In the genomic region with DNA sequence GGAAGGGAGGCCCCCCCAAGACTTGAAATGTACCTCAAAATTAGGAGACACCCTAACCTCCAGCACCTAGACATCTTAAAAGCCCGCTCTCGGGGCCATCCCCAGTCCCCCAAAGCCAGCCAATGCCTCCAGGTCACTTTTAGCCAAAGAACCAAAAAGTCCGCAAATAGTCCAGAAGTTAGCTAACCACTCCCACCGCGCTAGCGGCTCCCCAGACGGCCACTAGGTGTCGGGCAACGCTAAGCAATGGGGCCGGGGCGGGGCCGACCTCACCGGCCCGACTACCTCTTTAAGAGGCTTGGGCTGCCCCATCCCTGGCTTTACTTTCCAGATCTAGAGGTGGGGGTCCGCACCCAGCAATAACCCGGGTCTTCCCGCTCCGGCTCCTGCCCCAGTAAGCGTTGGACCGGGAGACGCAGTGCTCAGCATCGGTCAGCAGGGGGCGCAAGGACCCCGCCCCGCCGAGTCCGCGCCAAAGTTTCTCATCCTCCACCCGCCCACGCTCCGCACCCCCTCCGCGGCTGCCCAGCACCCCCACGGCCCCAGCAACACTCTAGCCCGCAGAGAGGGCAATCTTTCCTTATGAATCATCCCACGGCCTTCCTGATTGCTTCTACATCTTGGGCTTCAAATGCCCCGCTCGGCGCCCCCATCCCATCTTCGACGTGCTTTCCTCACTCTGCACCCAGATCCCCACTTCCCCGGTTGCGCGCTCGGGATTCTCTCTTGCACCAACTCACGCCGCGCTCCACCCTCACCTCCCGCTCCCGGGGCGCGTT, we compare ENCODE assay signal across 8 cellular contexts. TPM values are rescaled to one million over a fixed set of nuclear protein-coding genes. Genes with fewer than 3 reads are reported as not detected.
A peak's percentile ranks its signal among the peaks of the same experiment; 100 is the strongest.
DNase-seq lines count a peak whose midpoint lies in the region; ATAC-seq and TF ChIP-seq lines count a peak whose summit lies in the region.

No MANE protein-coding gene starts in this region.

- peak overlapping the region; percentile 71 for H3K4me3 Mint-ChIP-seq in activated T-cell treated with anti-CD3 and anti-CD28 coated beads, Interleukin-2, amount 50 U/mL, for 24 hours

- peaks cover 23% of the 10 kb centered on the region for H3K4me1 Mint-ChIP-seq in activated T-cell treated with anti-CD3 and anti-CD28 coated beads, Interleukin-2, amount 50 U/mL, for 24 hours (ENCODE audit: low read depth)

- POLR2A ChIA-PET in AG04450 (lab: Yijun Ruan, JAX): interaction anchor here (0.6 to 14.8 kb wide), 22 partner anchors 9 to 196 kb away, joined by 3 to 726 read pairs (median 14); a partner anchor contains a TSS

- H3K27ac Mint-ChIP-seq in activated T-cell treated with anti-CD3 and anti-CD28 coated beads, Interleukin-2, amount 50 U/mL, for 24 hours: no peak overlapping the region

- DNase-seq in AG04450 (ENCODE audit: low read depth, low spot score) (no peak), HUDEP-2 (lab: John Stamatoyannopoulos, UW; ENCODE audit: unreplicated experiment in 76 of 76) (peak in 61 of 76 experiments; percentile 6 to 79 (median 57)), OCI-M1 (lab: John Stamatoyannopoulos, UW) (peak; percentile 85)
- DNase-seq in activated T-cell treated with anti-CD3 and anti-CD28 coated beads, Interleukin-2, amount 50 U/mL, for 24 hours: peak; percentile 89
- peak; percentile 61 for DNase-seq in stimulated activated CD8-positive, alpha-beta memory T cell treated with anti-CD3 and anti-CD28 coated beads, Interleukin-7, amount 100 ng/mL, for 24 hours (ENCODE audit: low read depth)

- H3K4me3 ChIP-seq in AG04450 (ENCODE audit: low read depth, low read length): peak overlapping the region; percentile 96
- H3K4me3 ChIP-seq in muscle layer of duodenum (ENCODE audit: low read depth in 1 of 2, low read length in 2 of 2): peak overlapping the region; percentile 69 to 82

- H3K27ac ChIP-seq in AG04450 (ENCODE audit: low read depth, low read length) (peak overlapping the region; percentile 99), muscle layer of duodenum (ENCODE audit: low read length) (peak overlapping the region; percentile 87)

- no peaks in the 10 kb centered on the region for H3K9me3 Mint-ChIP-seq in activated T-cell treated with anti-CD3 and anti-CD28 coated beads, Interleukin-2, amount 50 U/mL, for 24 hours

- peak; percentile 85 for TF ChIP-seq CTCF in AG04450 (IDR thresholded peaks at IDR 0.05; ENCODE audit: low read depth, low read length)

- H3K9me3 ChIP-seq in AG04450 (ENCODE audit: control insufficient read depth, insufficient read depth, low read length) (no peaks in the 10 kb centered on the region; the same call in 1 of the 2 replicates), muscle layer of duodenum (ENCODE audit: control insufficient read depth in 1 of 2, low read length in 2 of 2) (no peaks in the 10 kb centered on the region)

- no peaks in the 10 kb centered on the region for H3K27me3 ChIP-seq in AG04450 (ENCODE audit: control insufficient read depth, insufficient read depth, low read length)
- peaks cover 8% of the 10 kb centered on the region for H3K27me3 ChIP-seq in muscle layer of duodenum (ENCODE audit: low read depth, low read length)

- peaks cover 25 to 35% of the 10 kb centered on the region in 2 donors for H3K36me3 ChIP-seq in muscle layer of duodenum (ENCODE audit: control insufficient read depth in 1 of 2, insufficient read depth in 2 of 2, low read length in 2 of 2)

- peaks cover 14 to 56% of the 10 kb centered on the region in 2 donors for H3K4me1 ChIP-seq in muscle layer of duodenum (ENCODE audit: control insufficient read depth in 1 of 2, insufficient read depth in 2 of 2, low read length in 2 of 2)

- H3K27me3 Mint-ChIP-seq in activated T-cell treated with anti-CD3 and anti-CD28 coated beads, Interleukin-2, amount 50 U/mL, for 24 hours: peaks cover 63% of the 10 kb centered on the region

- ATAC-seq in GM18907 (IDR thresholded peaks at IDR 0.05; ENCODE audit: unreplicated experiment) (peak; percentile 64), esophagus mucosa (peak; percentile 77)

- no peaks in the 10 kb centered on the region for H3K36me3 Mint-ChIP-seq in activated T-cell treated with anti-CD3 and anti-CD28 coated beads, Interleukin-2, amount 50 U/mL, for 24 hours (ENCODE audit: low read depth)

- CTCF ChIA-PET in AG04450 (lab: Charles Lee): interaction anchor here (0.6 to 3.2 kb wide), 24 partner anchors 9 to 97 kb away, joined by 3 to 16 read pairs (median 5); a partner anchor contains a TSS

RNA-seq across cellular contexts. Expression of a gene that starts 0.8 kb away (rescaled TPM):
- polyA plus RNA-seq in AG04450 (2011; rRNA removed): 1,356 and 3,120 TPM in 2 replicates
- polyA minus RNA-seq in AG04450 (2011; rRNA and poly(A)+ RNA removed): 2,155 and 4,267 TPM in 2 replicates
- 42.7 TPM for total RNA-seq in esophagus mucosa

RNA-seq across cellular contexts. Expression of a gene that starts 34.8 kb away (rescaled TPM):
- polyA plus RNA-seq in AG04450 (2011; rRNA removed): 0.16 and 0.21 TPM in 2 replicates
- not detected in 2 replicates for polyA minus RNA-seq in AG04450 (2011; rRNA and poly(A)+ RNA removed)
- 0.64 TPM for total RNA-seq in esophagus mucosa

RNA-seq across cellular contexts. Expression of a gene that starts 50.2 kb away (rescaled TPM):
- 17.6 and 18.2 TPM in 2 replicates for polyA plus RNA-seq in AG04450 (2011; rRNA removed)
- 35.7 and 42.5 TPM in 2 replicates for polyA minus RNA-seq in AG04450 (2011; rRNA and poly(A)+ RNA removed)
- 26.3 TPM for total RNA-seq in esophagus mucosa
